Comparison of ENCODE assay signal across 22 cellular contexts in the genomic region with DNA sequence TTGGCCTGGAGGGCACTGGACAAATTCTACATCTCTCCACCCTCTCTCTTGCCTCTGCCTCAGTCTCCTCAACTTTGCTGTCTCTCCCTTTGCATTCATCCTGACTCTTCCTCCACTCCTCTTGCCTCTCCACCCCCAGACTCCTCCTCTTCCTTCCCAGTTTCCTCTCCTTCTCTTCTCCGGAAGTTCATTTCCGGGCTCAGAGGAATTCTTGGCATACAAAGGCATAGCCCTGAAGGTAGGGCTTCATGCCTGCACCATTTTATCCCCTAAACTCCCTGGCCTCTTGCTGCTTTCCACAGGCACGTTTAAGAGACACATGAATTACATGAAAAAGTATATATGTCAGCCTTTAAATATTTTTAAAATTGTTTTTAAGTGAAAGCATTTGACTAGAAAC. TPM values are rescaled to one million over a fixed set of nuclear protein-coding genes. Genes with fewer than 3 reads are reported as not detected.
A peak's percentile ranks its signal among the peaks of the same experiment; 100 is the strongest.
DNase-seq lines count a peak whose midpoint lies in the region; ATAC-seq and TF ChIP-seq lines count a peak whose summit lies in the region.
"Had no signal": no experiment of that assay in that cellular context is flagged by ENCODE, and none has a peak within 500 bp of the region (broad histone marks: within the 10 kb centered on the region; RNA-seq: fewer than 3 reads in every experiment).

No MANE protein-coding gene starts in this region.

- H3K4me1 Mint-ChIP-seq in MCF 10A (ENCODE audit: insufficient read depth, unreplicated experiment), result peaks cover 6% of the 10 kb centered on the region

- H4K20me1 ChIP-seq in fibroblast of lung (ENCODE audit: control insufficient read depth, extremely low read depth, insufficient read depth, low read length) (no peaks in the 10 kb centered on the region), osteoblast (ENCODE audit: insufficient read depth, low read length) (no peaks in the 10 kb centered on the region)

- intact Hi-C loops in MCF 10A (cut with micrococcal nuclease), result no loop called here
- intact Hi-C loops in breast epithelium (cut with DNase I; ENCODE audit: low total_unique reads), result no loop called here

- POLR2A ChIA-PET in MCF 10A (lab: Yijun Ruan, JAX), result no interaction called here

- H3K27ac Mint-ChIP-seq in MCF 10A (ENCODE audit: low read depth, unreplicated experiment), result no peak overlapping the region
- H3K27ac Mint-ChIP-seq: activated naive CD4-positive, alpha-beta T cell treated with anti-CD3 and anti-CD28 coated beads, Interleukin-2, amount 10 ng/mL, durations not matched to agents 7 days and 5 days; CD4-positive, alpha-beta T cell had no signal

- no peak overlapping the region for H3K9ac ChIP-seq in fibroblast of lung (ENCODE audit: insufficient read depth, low read length)

- H3K4me1 ChIP-seq in breast epithelium, result no peaks in the 10 kb centered on the region
- H3K4me1 ChIP-seq in fibroblast of lung (ENCODE audit: control insufficient read depth, extremely low read depth, insufficient read depth, low read length), result no peaks in the 10 kb centered on the region
- H3K4me1 ChIP-seq in osteoblast (ENCODE audit: insufficient read depth, low read length), result no peaks in the 10 kb centered on the region
- H3K4me1 ChIP-seq: HAP-1, tibial artery had no signal

- H3K36me3 Mint-ChIP-seq in MCF 10A (ENCODE audit: insufficient read depth, unreplicated experiment), result no peaks in the 10 kb centered on the region
- H3K36me3 Mint-ChIP-seq: activated naive CD4-positive, alpha-beta T cell treated with anti-CD3 and anti-CD28 coated beads, Interleukin-2, amount 10 ng/mL, durations not matched to agents 7 days and 5 days had no signal

- H3K27me3 ChIP-seq in breast epithelium, result no peaks in the 10 kb centered on the region
- no peaks in the 10 kb centered on the region for H3K27me3 ChIP-seq in fibroblast of lung (ENCODE audit: control insufficient read depth, insufficient read depth, low read length)
- peaks cover 5% of the 10 kb centered on the region for H3K27me3 ChIP-seq in osteoblast (ENCODE audit: insufficient read depth, low read length)
- H3K27me3 ChIP-seq: tibial artery had no signal

- TF ChIP-seq POLR2A in breast epithelium (IDR thresholded peaks at IDR 0.05), result no peak

- no TSS peak for BruUV-seq in MCF 10A (replicated peaks; lab: Mats Ljungman, UMichigan)

- ATAC-seq in HG03108 (IDR thresholded peaks at IDR 0.05; ENCODE audit: unreplicated experiment), result no peak
- no peak for ATAC-seq in GM21717 (IDR thresholded peaks at IDR 0.05; ENCODE audit: unreplicated experiment)

- H3K36me3 ChIP-seq in breast epithelium (no peaks in the 10 kb centered on the region), fibroblast of lung (ENCODE audit: control insufficient read depth, insufficient read depth, low read length) (no peaks in the 10 kb centered on the region), osteoblast (ENCODE audit: insufficient read depth, low read length) (no peaks in the 10 kb centered on the region)
- H3K36me3 ChIP-seq: HAP-1, tibial artery had no signal

- no peaks in the 10 kb centered on the region for H3K79me2 ChIP-seq in fibroblast of lung (ENCODE audit: control insufficient read depth, insufficient read depth, low read length)
- H3K79me2 ChIP-seq in osteoblast (ENCODE audit: insufficient read depth, low read length), result no peaks in the 10 kb centered on the region

- H3K27ac ChIP-seq in breast epithelium (no peak overlapping the region), fibroblast of lung (ENCODE audit: insufficient read depth, low read length) (no peak overlapping the region), osteoblast (ENCODE audit: low read depth, low read length) (no peak overlapping the region)
- H3K27ac ChIP-seq: 22Rv1, skin epidermis, tibial artery had no signal

- H3K9me3 ChIP-seq in breast epithelium (no peaks in the 10 kb centered on the region), fibroblast of lung (ENCODE audit: control insufficient read depth, insufficient read depth, low read depth, low read length) (no peaks in the 10 kb centered on the region), osteoblast (ENCODE audit: low read depth, low read length) (no peaks in the 10 kb centered on the region)
- H3K9me3 ChIP-seq: HAP-1, tibial artery had no signal

- H3K9me3 Mint-ChIP-seq in MCF 10A (ENCODE audit: unreplicated experiment), result no peaks in the 10 kb centered on the region
- H3K9me3 Mint-ChIP-seq: activated naive CD4-positive, alpha-beta T cell treated with anti-CD3 and anti-CD28 coated beads, Interleukin-2, amount 10 ng/mL, durations not matched to agents 7 days and 5 days; CD4-positive, alpha-beta T cell had no signal

- peak; percentile 41 for DNase-seq in MCF 10A (ENCODE audit: unreplicated experiment)
- DNase-seq in breast epithelium (ENCODE audit: low spot score in 2 of 2), result no peak
- peak; percentile 36 for DNase-seq in M059J (ENCODE audit: low read depth)
- no peak for DNase-seq in fibroblast of lung (ENCODE audit: low read depth in 2 of 2)
- no peak for DNase-seq in osteoblast (ENCODE audit: insufficient read length, low spot score, missing footprints)
- DNase-seq in inferior parietal cortex (ENCODE audit: extremely low spot score), result no peak
- DNase-seq: activated CD4-positive, CD25-positive, alpha-beta regulatory T cell; activated naive CD4-positive, alpha-beta T cell treated with anti-CD3 and anti-CD28 coated beads, Interleukin-2, amount 10 ng/mL, durations not matched to agents 7 days and 5 days; amniotic stem cell; CD4-positive, alpha-beta T cell; effector CD4-positive, alpha-beta T cell; NCI-H1694 treated with DMSO at 0.1 percent for 48 hours; NCI-H2171 treated with DMSO at 0.1 percent for 48 hours; NCI-H524; nucleus accumbens; tibial artery had no signal

- CTCF ChIA-PET in MCF 10A (lab: Yijun Ruan, JAX), result interaction anchor here (0.6 to 4.1 kb wide), 5 partner anchors 10 to 476 kb away, joined by 3 to 26 read pairs (median 6); partner anchors contain the start of gene BFSP1

- H3K27me3 Mint-ChIP-seq in MCF 10A (ENCODE audit: insufficient read depth, unreplicated experiment), result no peaks in the 10 kb centered on the region
- H3K27me3 Mint-ChIP-seq: CD4-positive, alpha-beta T cell had no signal

- no peak overlapping the region for H3K4me3 Mint-ChIP-seq in MCF 10A (ENCODE audit: unreplicated experiment)
- H3K4me3 Mint-ChIP-seq: activated naive CD4-positive, alpha-beta T cell treated with anti-CD3 and anti-CD28 coated beads, Interleukin-2, amount 10 ng/mL, durations not matched to agents 7 days and 5 days; CD4-positive, alpha-beta T cell had no signal

- no peak overlapping the region for H3K4me2 ChIP-seq in fibroblast of lung (ENCODE audit: extremely low read depth, insufficient read depth, low read length)
- H3K4me2 ChIP-seq in osteoblast (ENCODE audit: insufficient read depth, low read length), result no peak overlapping the region

- H2AFZ ChIP-seq in fibroblast of lung (ENCODE audit: low read length) (peak overlapping the region; percentile 12), osteoblast (ENCODE audit: low read length) (peak overlapping the region; percentile 42)

- TF ChIP-seq CTCF in MCF 10A (IDR thresholded peaks at IDR 0.05; ENCODE audit: unreplicated experiment), result no peak
- TF ChIP-seq CTCF in breast epithelium (IDR thresholded peaks at IDR 0.05), result no peak
- TF ChIP-seq CTCF in fibroblast of lung (conservative IDR thresholded peaks at IDR 0.05 in 1 of 2, IDR thresholded peaks at IDR 0.05 in 1 of 2; ENCODE audit: low read depth in 1 of 2, low read length in 2 of 2), result no peak
- no peak for TF ChIP-seq CTCF in osteoblast (IDR thresholded peaks at IDR 0.05; ENCODE audit: extremely low read depth, low read depth, low read length)

- H3K4me3 ChIP-seq in breast epithelium (no peak overlapping the region), fibroblast of lung (replicated peaks in 1 of 4; ENCODE audit: control extremely low read depth in 1 of 4, insufficient read depth in 1 of 4, low read depth in 3 of 4, low read length in 4 of 4) (no peak overlapping the region), osteoblast (ENCODE audit: insufficient read depth, low read length) (no peak overlapping the region)
- H3K4me3 ChIP-seq: HAP-1, skin epidermis, tibial artery had no signal

RNA-seq across cellular contexts. Expression of gene BFSP1, which starts 10.6 kb away (rescaled TPM):
- total RNA-seq in MCF 10A (2022), result 3.5 and 3.9 TPM in 2 replicates
- total RNA-seq in breast epithelium, result 1 to 10 TPM in 2 of 3 donors, under 1 TPM in 1; 0.80 to 2.8 (median 1.6) TPM
- 4.8 and 5.5 TPM in 2 replicates for total RNA-seq in M059J (2014; rRNA removed; shearing (Covaris generic))
- total RNA-seq in fibroblast of lung, result 1.8 and 2.3 TPM in 2 replicates
- 1.5 TPM in 2 replicates for polyA plus RNA-seq in fibroblast of lung
- polyA plus RNA-seq in fibroblast of lung (2012), result 1.3 and 1.9 TPM in 2 replicates
- not detected in 2 replicates for polyA minus RNA-seq in fibroblast of lung (ENCODE audit: low replicate concordance)
- 1.8 and 2.9 TPM in 2 replicates for total RNA-seq in osteoblast
- total RNA-seq: mesenteric fat pad had no signal

RNA-seq across cellular contexts. Expression of gene DSTN, which starts 49.3 kb away (rescaled TPM):
- total RNA-seq in MCF 10A (2022), result 217 and 280 TPM in 2 replicates
- total RNA-seq in breast epithelium, result 100 to 1,000 TPM; 180 to 384 (median 272) TPM
- total RNA-seq in M059J (2014; rRNA removed; shearing (Covaris generic)), result 452 and 584 TPM in 2 replicates
- total RNA-seq in fibroblast of lung, result 249 and 289 TPM in 2 replicates
- 276 and 737 TPM in 2 replicates for polyA plus RNA-seq in fibroblast of lung
- polyA plus RNA-seq in fibroblast of lung (2012), result 439 and 919 TPM in 2 replicates
- polyA minus RNA-seq in fibroblast of lung (ENCODE audit: low replicate concordance), result 5.4 and 10.3 TPM in 2 replicates
- 627 and 634 TPM in 2 replicates for total RNA-seq in osteoblast

Comparison
In these comparisons a context has a peak if more than half of its experiments do, and no peak if none do; other contexts are left out.
1. DNase-seq: peak in MCF 10A (single experiment) and M059J (single experiment); none in breast epithelium (0 of 2), fibroblast of lung (0 of 2), osteoblast (single experiment) and inferior parietal cortex (single experiment).